22 cellular contexts compared by ENCODE assay signal in the genomic region with DNA sequence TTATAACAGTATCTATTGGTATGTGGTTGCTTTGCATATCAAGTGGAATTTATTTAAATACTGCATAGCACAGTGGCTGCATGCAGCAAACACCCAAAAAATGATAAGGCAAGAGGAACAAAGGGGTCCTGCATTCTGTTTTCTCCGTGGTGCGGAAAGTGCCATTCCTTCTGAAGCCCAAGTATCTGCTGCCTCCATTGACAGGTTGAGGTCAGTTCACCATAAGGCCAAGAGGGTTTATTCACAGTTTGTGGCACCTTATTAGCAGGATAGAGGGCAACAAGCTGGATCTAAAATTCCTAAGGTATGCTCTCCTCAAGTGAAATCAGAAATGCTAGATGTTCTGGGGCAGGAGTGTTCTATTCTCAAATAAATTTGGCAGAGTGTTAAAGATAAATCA.
"Had no signal": no experiment of that assay in that cellular context is flagged by ENCODE, and none has a peak within 500 bp of the region (broad histone marks: within the 10 kb centered on the region; RNA-seq: fewer than 3 reads in every experiment).

No MANE protein-coding gene starts in this region.

- H3K9me3 Mint-ChIP-seq: dendritic cell treated with granulocyte-macrophage colony-stimulating factor and Interleukin-4, amounts not matched to agents 40 ng/mL and 50 ng/mL, for 4 days; effector memory CD8-positive, alpha-beta T cell; immature natural killer cell had no signal

- H3K27me3 Mint-ChIP-seq: dendritic cell treated with granulocyte-macrophage colony-stimulating factor and Interleukin-4, amounts not matched to agents 40 ng/mL and 50 ng/mL, for 4 days had no signal

- H3K4me3 ChIP-seq: colonic mucosa, esophagus muscularis mucosa, gastroesophageal sphincter, heart left ventricle, hepatocyte, left lung, lower lobe of right lung had no signal

- FAIRE-seq: endothelial cell of umbilical vein, frontal cortex, islet of Langerhans, keratinocyte had no signal

- H3K27ac ChIP-seq: colonic mucosa, esophagus muscularis mucosa, foreskin keratinocyte, gastroesophageal sphincter, heart left ventricle, hepatocyte, left lung, lower lobe of right lung had no signal

- ATAC-seq: effector memory CD8-positive, alpha-beta T cell; foreskin keratinocyte; gastroesophageal sphincter; left cardiac atrium; left ventricle myocardium superior; lower lobe of right lung had no signal

- H3K4me1 Mint-ChIP-seq: immature natural killer cell had no signal

- H3K36me3 Mint-ChIP-seq: immature natural killer cell had no signal

- H2AFZ ChIP-seq: hepatocyte had no signal

- H3K27me3 ChIP-seq: colonic mucosa, esophagus muscularis mucosa, foreskin keratinocyte, heart left ventricle, hepatocyte, left lung had no signal

- H3K4me2 ChIP-seq: hepatocyte had no signal

- H3K4me1 ChIP-seq: colonic mucosa, esophagus muscularis mucosa, gastroesophageal sphincter had no signal

- H3K36me3 ChIP-seq: colonic mucosa, esophagus muscularis mucosa, gastroesophageal sphincter, left lung, lower lobe of right lung had no signal

- H3K9me3 ChIP-seq: colonic mucosa, esophagus muscularis mucosa, gastroesophageal sphincter, heart left ventricle, left lung, lower lobe of right lung had no signal

- H3K4me3 Mint-ChIP-seq: dendritic cell treated with granulocyte-macrophage colony-stimulating factor and Interleukin-4, amounts not matched to agents 40 ng/mL and 50 ng/mL, for 4 days; effector memory CD8-positive, alpha-beta T cell; immature natural killer cell had no signal

- H3K27ac Mint-ChIP-seq: dendritic cell treated with granulocyte-macrophage colony-stimulating factor and Interleukin-4, amounts not matched to agents 40 ng/mL and 50 ng/mL, for 4 days; effector memory CD8-positive, alpha-beta T cell; immature natural killer cell had no signal

- DNase-seq: colonic mucosa; cortex of kidney; effector CD8-positive, alpha-beta T cell; effector memory CD8-positive, alpha-beta T cell; foreskin keratinocyte; heart left ventricle; hypothalamus; immature natural killer cell; left cardiac atrium; left lung; left ventricle myocardium superior; lower lobe of right lung; mesenchymal stem cell; midbrain had no signal
